Comparison of ENCODE assay signal across 9 cellular contexts in genomic region chr20:36344517-36345132, GRCh38. TPM values are rescaled to one million over a fixed set of nuclear protein-coding genes. Genes with fewer than 3 reads are reported as not detected.
DNase-seq lines count a peak whose midpoint lies in the region; ATAC-seq, FAIRE-seq and TF ChIP-seq lines count a peak whose summit lies in the region.
"Had no signal": no experiment of that assay in that cellular context is flagged by ENCODE, and none has a peak within 500 bp of the region (broad histone marks: within the 10 kb centered on the region; RNA-seq: fewer than 3 reads in every experiment).

No MANE protein-coding gene starts in this region.

- TF ChIP-seq POLR2A in A549 (IDR thresholded peaks at IDR 0.05; ENCODE audit: low read length) = no peak

- intact Hi-C loops in activated CD4-positive, alpha-beta memory T cell treated with anti-CD3 and anti-CD28 coated beads for 36 hours (cut with micrococcal nuclease) = no loop called here

- H3K27ac Mint-ChIP-seq in activated CD4-positive, alpha-beta memory T cell treated with anti-CD3 and anti-CD28 coated beads for 36 hours = no peak overlapping the region
- H3K27ac Mint-ChIP-seq in T-helper 17 cell = no peak overlapping the region

- no peaks in the 10 kb centered on the region for H3K36me3 ChIP-seq in iPS DF 6.9 (ENCODE audit: control insufficient read depth, insufficient read depth, low read length)

- POLR2A ChIA-PET in A549 (lab: Yijun Ruan, JAX) = no interaction called here
- POLR2A ChIA-PET in activated CD4-positive, alpha-beta memory T cell treated with anti-CD3 and anti-CD28 coated beads for 36 hours (lab: Charles Lee) = no interaction called here

- H3K27me3 ChIP-seq in iPS DF 6.9 (ENCODE audit: control insufficient read depth, insufficient read depth, low read length) = no peaks in the 10 kb centered on the region

- peaks cover 6% of the 10 kb centered on the region for H3K27me3 Mint-ChIP-seq in activated CD4-positive, alpha-beta memory T cell treated with anti-CD3 and anti-CD28 coated beads for 36 hours
- H3K27me3 Mint-ChIP-seq in T-helper 17 cell = peaks cover 32% of the 10 kb centered on the region

- TF ChIP-seq RAD21 in A549 (conservative IDR thresholded peaks at IDR 0.05 in 1 of 2, IDR thresholded peaks at IDR 0.05 in 1 of 2) = no peak

- peak; percentile 35 to 42 for DNase-seq in A549 (ENCODE audit: low read depth in 1 of 2, low spot score in 1 of 2)
- peak; percentile 12 for DNase-seq in HCEC 1CT
- peak; percentile 42 for DNase-seq in activated CD4-positive, alpha-beta memory T cell treated with anti-CD3 and anti-CD28 coated beads for 36 hours
- peak; percentile 60 for DNase-seq in iPS DF 6.9 (ENCODE audit: low read depth, low spot score)
- DNase-seq in T-helper 17 cell = no peak
- DNase-seq in G401 (ENCODE audit: low spot score) = no peak
- no peak for DNase-seq in NCI-H526 (lab: John Stamatoyannopoulos, UW)
- DNase-seq in H4 (ENCODE audit: low spot score) = no peak

- TF ChIP-seq CTCF in A549 (IDR thresholded peaks at IDR 0.05) = no peak

- 0% methylated on average over 2 of the region's 4 CpGs for WGBS in A549 (ENCODE audit: missing lambda C conversion rate)
- WGBS in iPS DF 6.9 (ENCODE audit: insufficient coverage, insufficient read length) = no CpG with 5 or more reads among the region's 4 CpGs

- H3K4me1 ChIP-seq in A549 = no peaks in the 10 kb centered on the region
- H3K4me1 ChIP-seq in iPS DF 6.9 (ENCODE audit: control insufficient read depth, insufficient read depth, low read length) = peaks cover under 1% of the 10 kb centered on the region; the same call in 1 of the 2 replicates

- no peak overlapping the region for H3K27ac ChIP-seq in A549
- no peak overlapping the region for H3K27ac ChIP-seq in iPS DF 6.9 (ENCODE audit: low read length)

- H3K4me3 ChIP-seq in A549 = no peak overlapping the region
- H3K4me3 ChIP-seq in iPS DF 6.9 (ENCODE audit: low read length) = no peak overlapping the region

- H3K4me1 Mint-ChIP-seq in activated CD4-positive, alpha-beta memory T cell treated with anti-CD3 and anti-CD28 coated beads for 36 hours (ENCODE audit: low read depth) = no peaks in the 10 kb centered on the region
- H3K4me1 Mint-ChIP-seq in T-helper 17 cell = peaks cover 2% of the 10 kb centered on the region

- H3K9me3 ChIP-seq in A549 (no peaks in the 10 kb centered on the region), iPS DF 6.9 (ENCODE audit: control insufficient read depth, insufficient read depth, low read length) (no peaks in the 10 kb centered on the region), T-helper 17 cell (ENCODE audit: control insufficient read depth, low read length, poor library complexity, severe bottlenecking) (no peaks in the 10 kb centered on the region)

- ATAC-seq in A549 (peak; percentile 61 to 71; a peak in 5 of 6 replicates), T-helper 17 cell (no peak)

- no peaks in the 10 kb centered on the region for H3K9me3 Mint-ChIP-seq in activated CD4-positive, alpha-beta memory T cell treated with anti-CD3 and anti-CD28 coated beads for 36 hours

- H3K4me2 ChIP-seq in A549 = no peak overlapping the region

- CTCF ChIA-PET in A549 (lab: Yijun Ruan, JAX) = interaction anchor here (0.8 to 1.6 kb wide), 3 partner anchors 12 to 1497 kb away, joined by 3 to 6 read pairs (median 4); no protein-coding TSS in a partner anchor
- CTCF ChIA-PET in activated CD4-positive, alpha-beta memory T cell treated with anti-CD3 and anti-CD28 coated beads for 36 hours (lab: Charles Lee) = interaction anchor here (1.0 kb wide), 1 partner anchor 142 kb away, joined by 3 read pairs; no protein-coding TSS in a partner anchor

- in situ Hi-C loops in G401 (cut with HindIII; ENCODE audit: low sequenced_read_pairs) = no loop called here

- no peak overlapping the region for H3K4me3 Mint-ChIP-seq in activated CD4-positive, alpha-beta memory T cell treated with anti-CD3 and anti-CD28 coated beads for 36 hours
- no peak overlapping the region for H3K4me3 Mint-ChIP-seq in T-helper 17 cell

- no peak for FAIRE-seq in A549 (lab: Jason Lieb, UNC)
- FAIRE-seq: TTC549 had no signal

- TF ChIP-seq EP300 in A549 (IDR thresholded peaks at IDR 0.05) = no peak

- no peaks in the 10 kb centered on the region for H3K36me3 Mint-ChIP-seq in activated CD4-positive, alpha-beta memory T cell treated with anti-CD3 and anti-CD28 coated beads for 36 hours
- peaks cover 5% of the 10 kb centered on the region for H3K36me3 Mint-ChIP-seq in T-helper 17 cell (ENCODE audit: low read depth)

TF ChIP-seq in A549, 52 proteins besides CTCF, POLR2A, EP300 and RAD21:
- TF ChIP-seq EHMT2 (IDR thresholded peaks at IDR 0.05; ENCODE audit: low read depth) (peak; percentile 85), BCL3 (IDR thresholded peaks at IDR 0.05) (no peak), REST (IDR thresholded peaks at IDR 0.05) (peak; percentile 96), FOSL2 (IDR thresholded peaks at IDR 0.05) (no peak), FOSL2 (CRISPR knock-in tag; IDR thresholded peaks at IDR 0.05) (no peak)
TF ChIP-seq in A549: peak in this region for 2.

RNA-seq across cellular contexts. Expression of gene DLGAP4, which starts 38.5 kb away (rescaled TPM):
- 11.9 and 15.8 TPM in 2 replicates for polyA plus RNA-seq in A549 (2011; rRNA removed)
- 24.9 and 32.3 TPM in 2 replicates for polyA plus RNA-seq in A549 (2012; cell fraction: cytosol; rRNA removed)
- polyA plus RNA-seq in A549 (2012; cell fraction: nucleus; rRNA removed) = 40.8 and 50.7 TPM in 2 replicates
- polyA plus RNA-seq in A549 (2017; fragmentation: RNase III; extraction: RNeasy Plus Mini Kit Qiagen cat#74134 plus additional on column Dnase treatment) = 29.8 to 36.7 TPM (median 32.6 TPM) in 3 replicates
- 34.1 and 37.7 TPM in 2 replicates for polyA minus RNA-seq in A549 (2011; rRNA and poly(A)+ RNA removed)
- total RNA-seq in activated CD4-positive, alpha-beta memory T cell treated with anti-CD3 and anti-CD28 coated beads for 36 hours = 10 to 100 TPM; 18.5 to 18.8 TPM
- 10 to 100 TPM; 33.9 to 45.4 TPM for total RNA-seq in T-helper 17 cell
- 15.9 and 34.6 TPM in 2 replicates for total RNA-seq in G401 (2014; rRNA removed; shearing (Covaris generic))
- total RNA-seq in H4 (2014; rRNA removed; shearing (Covaris generic)) = 10.2 and 12.4 TPM in 2 replicates

Comparison
In these comparisons a context has a peak if more than half of its experiments do, and no peak if none do; other contexts are left out.
1. DNase-seq: peak in A549 (2 of 2), HCEC 1CT (single experiment), activated CD4-positive, alpha-beta memory T cell treated with anti-CD3 and anti-CD28 coated beads for 36 hours (single experiment) and iPS DF 6.9 (single experiment); none in T-helper 17 cell (0 of 3), G401 (single experiment), NCI-H526 (0 of 2) and H4 (single experiment).